10 cellular contexts compared by ENCODE assay signal in the genomic region with DNA sequence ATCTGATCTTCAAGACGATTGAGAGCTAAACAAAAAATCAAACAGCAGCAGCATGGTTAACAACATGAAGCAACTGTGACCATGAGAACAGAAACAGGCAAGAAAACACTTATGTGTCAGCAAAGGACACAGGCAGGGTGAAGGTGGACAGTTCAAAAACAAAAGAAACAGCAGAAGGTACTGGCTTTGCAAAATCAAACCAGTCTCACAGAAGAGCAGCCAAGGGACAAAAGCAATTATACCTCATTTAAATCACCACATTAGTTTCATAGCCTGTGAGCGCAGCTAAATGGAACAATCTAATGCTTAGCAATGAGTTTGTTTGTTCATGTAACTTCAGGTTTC. TPM values are rescaled to one million over a fixed set of nuclear protein-coding genes. Genes with fewer than 3 reads are reported as not detected.
DNase-seq lines count a peak whose midpoint lies in the region; ATAC-seq and TF ChIP-seq lines count a peak whose summit lies in the region.
"Had no signal": no experiment of that assay in that cellular context is flagged by ENCODE, and none has a peak within 500 bp of the region (broad histone marks: within the 10 kb centered on the region; RNA-seq: fewer than 3 reads in every experiment).

No MANE protein-coding gene starts in this region.

- H3K4me1 ChIP-seq in PC-9 (replicated peaks; ENCODE audit: insufficient read depth) (peaks cover 76% of the 10 kb centered on the region), esophagus squamous epithelium (peaks cover 7 to 33% (median 12%) of the 10 kb centered on the region in 3 donors), gastrocnemius medialis (peaks cover 6 to 15% of the 10 kb centered on the region in 2 donors)

- BruUV-seq in PC-9 (replicated peaks; lab: Mats Ljungman, UMichigan): no TSS peak

- no peaks in the 10 kb centered on the region for H3K9me2 ChIP-seq in PC-9 (ENCODE audit: insufficient read depth)

- H3K27ac ChIP-seq in PC-9 (peak overlapping the region; percentile 90), esophagus squamous epithelium (peak overlapping the region; percentile 40 to 83 (median 66)), gastrocnemius medialis (peak overlapping the region; percentile 38 to 62 (median 54))

- H3K4me3 ChIP-seq in PC-9: peak overlapping the region; percentile 9; the same call in 1 of the 2 replicates
- H3K4me3 ChIP-seq in esophagus squamous epithelium: no peak overlapping the region
- no peak overlapping the region for H3K4me3 ChIP-seq in gastrocnemius medialis

- H3K4me2 ChIP-seq in PC-9: peak overlapping the region; percentile 64

- peaks cover 12% of the 10 kb centered on the region; the same call in 1 of the 2 replicates for H3K79me2 ChIP-seq in PC-9 (ENCODE audit: low read depth)

- POLR2A ChIA-PET in PC-9 (lab: Charles Lee; ENCODE audit: unreplicated experiment): interaction anchor here (0.5 to 2.3 kb wide), 5 partner anchors 60 to 559 kb away, joined by 5 to 29 read pairs (median 7); partner anchors contain the start of gene NVL

- peaks cover 82% of the 10 kb centered on the region for H3F3A ChIP-seq in PC-9 (ENCODE audit: insufficient read depth, low read depth)

- CTCF ChIA-PET in PC-9 (lab: Charles Lee): interaction anchor here (1.0 kb wide), 1 partner anchor 59 kb away, joined by 3 read pairs; the partner anchor contains the start of gene CAPN2

- in situ Hi-C loops in gastrocnemius medialis (cut with MboI; ENCODE audit: low sequenced_read_pairs in 4 of 4): no loop called here

- no peaks in the 10 kb centered on the region for H4K20me1 ChIP-seq in PC-9 (ENCODE audit: insufficient read depth)

- intact Hi-C loops in PC-9 (cut with micrococcal nuclease; ENCODE audit: unreplicated experiment) (no loop called here), esophagus squamous epithelium (cut with DNase I) (no loop called here), gastrocnemius medialis (cut with DNase I; ENCODE audit: low total_unique reads) (no loop called here)

- H3K36me3 ChIP-seq in PC-9 (ENCODE audit: low read depth): peaks cover 63% of the 10 kb centered on the region
- H3K36me3 ChIP-seq in esophagus squamous epithelium: peaks cover 16 to 86% (median 39%) of the 10 kb centered on the region in 3 donors
- H3K36me3 ChIP-seq in gastrocnemius medialis: peaks cover 0 to 77% of the 10 kb centered on the region in 2 donors

- H3K27me3 ChIP-seq in PC-9 (ENCODE audit: insufficient read depth, low read depth): no peaks in the 10 kb centered on the region
- H3K27me3 ChIP-seq in esophagus squamous epithelium: no peaks in the 10 kb centered on the region
- H3K27me3 ChIP-seq in gastrocnemius medialis: no peaks in the 10 kb centered on the region

- H3K9me3 ChIP-seq in PC-9 (ENCODE audit: insufficient read depth, low read depth) (no peaks in the 10 kb centered on the region), esophagus squamous epithelium (no peaks in the 10 kb centered on the region), gastrocnemius medialis (no peaks in the 10 kb centered on the region)

- TF ChIP-seq CTCF in PC-9 (conservative IDR thresholded peaks at IDR 0.05) (no peak), esophagus squamous epithelium (IDR thresholded peaks at IDR 0.05) (no peak), gastrocnemius medialis (IDR thresholded peaks at IDR 0.05 in 4 of 5, conservative IDR thresholded peaks at IDR 0.05 in 1 of 5) (no peak)

- no peak overlapping the region for H2AFZ ChIP-seq in PC-9

- ATAC-seq in GM19455 (IDR thresholded peaks at IDR 0.05; ENCODE audit: unreplicated experiment): peak; percentile 41
- ATAC-seq in gastrocnemius medialis: no peak
- ATAC-seq in GM19452 (IDR thresholded peaks at IDR 0.05; ENCODE audit: unreplicated experiment): no peak
- ATAC-seq in GM21825 (IDR thresholded peaks at IDR 0.05; ENCODE audit: unreplicated experiment): no peak

- 56% methylated on average over 2 of the region's 2 CpGs for WGBS in esophagus squamous epithelium, 2 donors

- TF ChIP-seq POLR2A in esophagus squamous epithelium (IDR thresholded peaks at IDR 0.05) (no peak), gastrocnemius medialis (IDR thresholded peaks at IDR 0.05) (no peak)

- DNase-seq in PC-9 (no peak), esophagus squamous epithelium (lab: John Stamatoyannopoulos, UW) (no peak), gastrocnemius medialis (no peak), HCEC 1CT (no peak), SK-N-DZ (ENCODE audit: low spot score) (no peak)
- DNase-seq: GOT3, NCI-H1694 had no signal

RNA-seq across cellular contexts. Expression of gene CAPN2, which starts 59.1 kb away (rescaled TPM):
- total RNA-seq in PC-9 (2021) (376 and 459 TPM in 2 replicates), esophagus squamous epithelium (100 to 1,000 TPM; 145 to 234 (median 177) TPM), gastrocnemius medialis (100 to 1,000 TPM in 2 of 4 donors, 10 to 100 TPM in 2; 42.6 to 141 (median 89.4) TPM)
- polyA plus RNA-seq in SK-N-DZ (2014; cell fraction: cytosol; rRNA removed): 38.3 and 39.7 TPM in 2 replicates
- 44.2 and 50.2 TPM in 2 replicates for polyA plus RNA-seq in SK-N-DZ (2014; cell fraction: nucleus; rRNA removed)
